Comparison of ENCODE assay signal across 1 cellular context in the genomic region with DNA sequence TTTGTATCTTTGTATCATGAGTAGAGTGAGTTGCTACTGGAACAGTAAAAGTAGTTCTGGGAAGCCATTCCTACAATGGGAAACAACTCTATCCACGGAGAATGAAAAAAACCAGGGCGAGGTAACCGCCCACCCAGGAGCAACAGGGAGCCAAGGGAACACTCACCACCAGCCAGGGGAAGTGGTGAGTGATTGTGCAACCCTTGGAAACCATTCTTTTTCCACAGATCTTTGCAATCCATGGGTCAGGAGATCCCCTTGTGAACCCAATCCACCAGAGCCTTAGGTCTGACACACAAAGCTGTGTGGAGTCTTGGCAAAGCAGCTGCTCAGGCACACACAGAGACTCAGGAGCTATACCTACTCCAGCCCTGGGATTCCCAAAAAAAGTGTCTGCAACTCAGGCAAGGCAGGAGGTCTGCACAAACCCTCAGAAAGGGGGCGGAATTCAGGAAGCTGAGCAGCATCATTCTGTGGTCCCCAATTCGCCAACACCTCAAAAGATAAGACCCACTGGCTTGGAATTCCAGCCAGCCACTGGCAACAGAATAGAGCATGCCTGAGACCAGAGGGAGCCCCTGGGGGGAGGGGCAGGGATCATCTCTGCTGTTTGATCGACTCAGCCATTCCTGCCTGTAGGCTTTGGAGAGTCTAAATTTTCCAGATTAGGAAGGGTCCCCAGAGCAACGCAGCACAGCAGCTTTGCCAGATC.
TF ChIP-seq lines count a peak whose summit lies in the region.

No MANE protein-coding gene starts in this region.

TF ChIP-seq in GM23338, 12 proteins besides CTCF, POLR2A, EP300 and RAD21 (continued from another document):
- TF ChIP-seq, protein P1, sequence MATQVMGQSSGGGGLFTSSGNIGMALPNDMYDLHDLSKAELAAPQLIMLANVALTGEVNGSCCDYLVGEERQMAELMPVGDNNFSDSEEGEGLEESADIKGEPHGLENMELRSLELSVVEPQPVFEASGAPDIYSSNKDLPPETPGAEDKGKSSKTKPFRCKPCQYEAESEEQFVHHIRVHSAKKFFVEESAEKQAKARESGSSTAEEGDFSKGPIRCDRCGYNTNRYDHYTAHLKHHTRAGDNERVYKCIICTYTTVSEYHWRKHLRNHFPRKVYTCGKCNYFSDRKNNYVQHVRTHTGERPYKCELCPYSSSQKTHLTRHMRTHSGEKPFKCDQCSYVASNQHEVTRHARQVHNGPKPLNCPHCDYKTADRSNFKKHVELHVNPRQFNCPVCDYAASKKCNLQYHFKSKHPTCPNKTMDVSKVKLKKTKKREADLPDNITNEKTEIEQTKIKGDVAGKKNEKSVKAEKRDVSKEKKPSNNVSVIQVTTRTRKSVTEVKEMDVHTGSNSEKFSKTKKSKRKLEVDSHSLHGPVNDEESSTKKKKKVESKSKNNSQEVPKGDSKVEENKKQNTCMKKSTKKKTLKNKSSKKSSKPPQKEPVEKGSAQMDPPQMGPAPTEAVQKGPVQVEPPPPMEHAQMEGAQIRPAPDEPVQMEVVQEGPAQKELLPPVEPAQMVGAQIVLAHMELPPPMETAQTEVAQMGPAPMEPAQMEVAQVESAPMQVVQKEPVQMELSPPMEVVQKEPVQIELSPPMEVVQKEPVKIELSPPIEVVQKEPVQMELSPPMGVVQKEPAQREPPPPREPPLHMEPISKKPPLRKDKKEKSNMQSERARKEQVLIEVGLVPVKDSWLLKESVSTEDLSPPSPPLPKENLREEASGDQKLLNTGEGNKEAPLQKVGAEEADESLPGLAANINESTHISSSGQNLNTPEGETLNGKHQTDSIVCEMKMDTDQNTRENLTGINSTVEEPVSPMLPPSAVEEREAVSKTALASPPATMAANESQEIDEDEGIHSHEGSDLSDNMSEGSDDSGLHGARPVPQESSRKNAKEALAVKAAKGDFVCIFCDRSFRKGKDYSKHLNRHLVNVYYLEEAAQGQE (IDR thresholded peaks at IDR 0.05; ENCODE audit: unreplicated experiment) = no peak
